19 cellular contexts compared by ENCODE assay signal in the genomic region with DNA sequence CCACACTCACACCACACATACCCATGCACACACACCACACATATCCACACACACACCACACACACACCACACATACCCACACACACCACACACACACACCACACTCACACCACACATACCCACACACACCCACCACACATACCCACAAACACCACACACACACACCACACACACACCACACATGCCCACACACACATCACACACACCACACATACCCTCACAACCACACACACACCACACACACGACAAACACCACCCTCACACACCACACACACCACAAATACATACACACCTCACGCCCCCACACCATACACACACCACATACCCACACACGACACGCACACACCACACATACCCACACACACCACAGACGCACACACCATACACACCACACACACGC.
DNase-seq lines count a peak whose midpoint lies in the region; ATAC-seq, FAIRE-seq and TF ChIP-seq lines count a peak whose summit lies in the region.
"Had no signal": no experiment of that assay in that cellular context is flagged by ENCODE, and none has a peak within 500 bp of the region (broad histone marks: within the 10 kb centered on the region; RNA-seq: fewer than 3 reads in every experiment).

No MANE protein-coding gene starts in this region.

- SMC1A ChIA-PET in GM12878 (lab: Charles Lee; ENCODE audit: uncharacterized antibody, unreplicated experiment): no interaction called here

- DNase-seq in H54 (ENCODE audit: insufficient read length, low spot score): no peak
- no peak for DNase-seq in GM12878 (ENCODE audit: low read depth, low spot score)
- no peak for DNase-seq in nephron progenitor cell
- DNase-seq in upper lobe of right lung: no peak
- no peak for DNase-seq in prostate gland (ENCODE audit: low spot score)
- DNase-seq in activated CD8-positive, alpha-beta T cell treated with anti-CD3 and anti-CD28 coated beads for 36 hours: no peak
- no peak for DNase-seq in lower leg skin (ENCODE audit: low spot score in 2 of 2)
- DNase-seq: GM23248, Kasumi-1, NCI-H1694 treated with DMSO at 0.1 percent for 48 hours, NCI-H446, NCI-H526, OCI-M1 had no signal

- FAIRE-seq in H54 (lab: Jason Lieb, UNC): peak; percentile 33
- peak; percentile 74 for FAIRE-seq in GM12878 (lab: Jason Lieb, UNC)
- FAIRE-seq: D721Med had no signal

- H3K27ac ChIP-seq in GM12878 (ENCODE audit: control insufficient read depth, insufficient read depth): no peak overlapping the region
- no peak overlapping the region for H3K27ac ChIP-seq in upper lobe of right lung
- H3K27ac ChIP-seq in prostate gland: no peak overlapping the region
- H3K27ac ChIP-seq: GM23248, SJSA1 had no signal

- no peak overlapping the region for H3K4me2 ChIP-seq in GM12878 (ENCODE audit: control insufficient read depth, insufficient read depth)

- no peak overlapping the region for H3K4me3 Mint-ChIP-seq in nephron progenitor cell
- H3K4me3 Mint-ChIP-seq in activated CD8-positive, alpha-beta T cell treated with anti-CD3 and anti-CD28 coated beads for 36 hours: no peak overlapping the region
- H3K4me3 Mint-ChIP-seq: B cell, CD14-positive monocyte had no signal

- H3K27ac Mint-ChIP-seq in nephron progenitor cell: peak overlapping the region; percentile 19
- H3K27ac Mint-ChIP-seq in activated CD8-positive, alpha-beta T cell treated with anti-CD3 and anti-CD28 coated beads for 36 hours: no peak overlapping the region
- H3K27ac Mint-ChIP-seq: B cell had no signal

- H3K4me1 Mint-ChIP-seq in nephron progenitor cell: peaks cover 36% of the 10 kb centered on the region
- no peaks in the 10 kb centered on the region for H3K4me1 Mint-ChIP-seq in activated CD8-positive, alpha-beta T cell treated with anti-CD3 and anti-CD28 coated beads for 36 hours (ENCODE audit: low read depth)
- H3K4me1 Mint-ChIP-seq: B cell, CD14-positive monocyte had no signal

- no peaks in the 10 kb centered on the region for H3K9me3 ChIP-seq in GM12878 (replicated peaks; ENCODE audit: control insufficient read depth, insufficient read depth, low read length)
- no peaks in the 10 kb centered on the region for H3K9me3 ChIP-seq in upper lobe of right lung
- no peaks in the 10 kb centered on the region for H3K9me3 ChIP-seq in prostate gland
- H3K9me3 ChIP-seq: SJSA1 had no signal

- H3K4me3 ChIP-seq in GM12878 (no peak overlapping the region), upper lobe of right lung (no peak overlapping the region), prostate gland (no peak overlapping the region), lower leg skin (ENCODE audit: low read depth, poor library complexity, severe bottlenecking) (no peak overlapping the region)
- H3K4me3 ChIP-seq: GM23248, SJSA1 had no signal

- H3K4me1 ChIP-seq in GM12878 (ENCODE audit: control insufficient read depth, insufficient read depth, low read length): no peaks in the 10 kb centered on the region
- H3K4me1 ChIP-seq in upper lobe of right lung: no peaks in the 10 kb centered on the region
- H3K4me1 ChIP-seq in prostate gland (replicated peaks): no peaks in the 10 kb centered on the region

- intact Hi-C loops in GM12878 (cut with micrococcal nuclease; ENCODE audit: unreplicated experiment): no loop called here
- intact Hi-C loops in upper lobe of right lung (cut with DNase I): no loop called here
- intact Hi-C loops in prostate gland (cut with DNase I): loop anchor here (10.0 kb wide), 1 partner anchor 270 kb away; no protein-coding TSS in a partner anchor
- intact Hi-C loops in activated CD8-positive, alpha-beta T cell treated with anti-CD3 and anti-CD28 coated beads for 36 hours (cut with micrococcal nuclease): no loop called here
- intact Hi-C loops in lower leg skin (cut with DNase I; ENCODE audit: low total_unique reads): no loop called here

- H3K9ac ChIP-seq in GM12878 (ENCODE audit: control insufficient read depth, insufficient read depth, low read length): no peak overlapping the region
- H3K9ac ChIP-seq: GM23248 had no signal

- no peak for TF ChIP-seq CTCF in GM12878 (IDR thresholded peaks at IDR 0.05 in 2 of 3, conservative IDR thresholded peaks at IDR 0.05 in 1 of 3; ENCODE audit: control insufficient read depth in 2 of 3, extremely low read depth in 1 of 3, insufficient read depth in 1 of 3, low read depth in 3 of 3, low read length in 3 of 3)
- no peak for TF ChIP-seq CTCF in nephron progenitor cell (IDR thresholded peaks at IDR 0.05)
- no peak for TF ChIP-seq CTCF in upper lobe of right lung (IDR thresholded peaks at IDR 0.05)
- TF ChIP-seq CTCF in prostate gland (IDR thresholded peaks at IDR 0.05): no peak
- TF ChIP-seq CTCF in activated CD8-positive, alpha-beta T cell treated with anti-CD3 and anti-CD28 coated beads for 36 hours (IDR thresholded peaks at IDR 0.05): no peak
- no peak for TF ChIP-seq CTCF in lower leg skin (IDR thresholded peaks at IDR 0.05)

- no TSS peak for BruUV-seq in GM12878 (replicated peaks; lab: Mats Ljungman, UMichigan)

- no peaks in the 10 kb centered on the region for H3K27me3 ChIP-seq in GM12878 (replicated peaks in 1 of 2; ENCODE audit: control insufficient read depth in 2 of 2, insufficient read depth in 2 of 2, low read length in 1 of 2)
- no peaks in the 10 kb centered on the region for H3K27me3 ChIP-seq in upper lobe of right lung
- H3K27me3 ChIP-seq in prostate gland (replicated peaks; ENCODE audit: insufficient read depth): no peaks in the 10 kb centered on the region
- H3K27me3 ChIP-seq: SJSA1 had no signal

- no peaks in the 10 kb centered on the region for H3K79me2 ChIP-seq in GM12878 (ENCODE audit: control insufficient read depth, insufficient read depth, low read length)

- ATAC-seq in GM12878 (no peak), upper lobe of right lung (peak; percentile 39), GM19452 (IDR thresholded peaks at IDR 0.05; ENCODE audit: unreplicated experiment) (no peak)
- no peak for ATAC-seq in activated CD8-positive, alpha-beta T cell treated with anti-CD3 and anti-CD28 coated beads for 36 hours
- ATAC-seq: HCT116 had no signal

- H3K27me3 Mint-ChIP-seq in nephron progenitor cell (ENCODE audit: low read depth, poor library complexity): peaks cover 7% of the 10 kb centered on the region
- H3K27me3 Mint-ChIP-seq in activated CD8-positive, alpha-beta T cell treated with anti-CD3 and anti-CD28 coated beads for 36 hours: peaks cover 2% of the 10 kb centered on the region
- H3K27me3 Mint-ChIP-seq: B cell had no signal

- TF ChIP-seq POLR2A in H54 (IDR thresholded peaks at IDR 0.05; ENCODE audit: low read depth, low read length): no peak
- no peak for TF ChIP-seq POLR2A in GM12878 (IDR thresholded peaks at IDR 0.05; ENCODE audit: low read depth, low read length)
- TF ChIP-seq POLR2A in prostate gland (IDR thresholded peaks at IDR 0.05): no peak
- no peak for TF ChIP-seq POLR2A in lower leg skin (IDR thresholded peaks at IDR 0.05)

- TF ChIP-seq RAD21 in GM12878 (IDR thresholded peaks at IDR 0.05; ENCODE audit: insufficient read depth, low read depth, low read length): no peak

- H4K20me1 ChIP-seq in GM12878 (ENCODE audit: control insufficient read depth, insufficient read depth): no peaks in the 10 kb centered on the region

- in situ Hi-C loops in GM12878 (cut with MboI): no loop called here

- CTCF ChIA-PET in GM12878 (lab: Yijun Ruan, JAX): no interaction called here
- CTCF ChIA-PET in activated CD8-positive, alpha-beta T cell treated with anti-CD3 and anti-CD28 coated beads for 36 hours (lab: Charles Lee): no interaction called here

- no peak overlapping the region for H2AFZ ChIP-seq in GM12878 (ENCODE audit: control insufficient read depth, low read depth, low read length)
- H2AFZ ChIP-seq: GM23248 had no signal

- POLR2A ChIA-PET in GM12878 (lab: Charles Lee): no interaction called here
- POLR2A ChIA-PET in activated CD8-positive, alpha-beta T cell treated with anti-CD3 and anti-CD28 coated beads for 36 hours (lab: Charles Lee): no interaction called here

- RAD21 ChIA-PET in GM12878 (lab: Charles Lee; ENCODE audit: unreplicated experiment): no interaction called here

- no peaks in the 10 kb centered on the region for H3K9me3 Mint-ChIP-seq in nephron progenitor cell
- H3K9me3 Mint-ChIP-seq in activated CD8-positive, alpha-beta T cell treated with anti-CD3 and anti-CD28 coated beads for 36 hours: no peaks in the 10 kb centered on the region

- H3K36me3 Mint-ChIP-seq in nephron progenitor cell (ENCODE audit: low read depth): peaks cover 5% of the 10 kb centered on the region
- H3K36me3 Mint-ChIP-seq in activated CD8-positive, alpha-beta T cell treated with anti-CD3 and anti-CD28 coated beads for 36 hours (ENCODE audit: low read depth): no peaks in the 10 kb centered on the region
- H3K36me3 Mint-ChIP-seq: CD14-positive monocyte had no signal

- 32% methylated on average over 6 of the region's 6 CpGs for WGBS in GM12878 (ENCODE audit: insufficient coverage, insufficient replicate concordance, low lambda C conversion rate, missing lambda C conversion rate)
- 97% methylated on average over 6 of the region's 6 CpGs for WGBS in prostate gland
- WGBS in lower leg skin, 2 donors: 94 to 95% methylated on average over 6 of the region's 6 CpGs

- H3K36me3 ChIP-seq in GM12878 (ENCODE audit: control insufficient read depth in 2 of 2, insufficient read depth in 2 of 2, low read length in 1 of 2): no peaks in the 10 kb centered on the region
- no peaks in the 10 kb centered on the region for H3K36me3 ChIP-seq in upper lobe of right lung
- H3K36me3 ChIP-seq in prostate gland: no peaks in the 10 kb centered on the region
- H3K36me3 ChIP-seq: SJSA1 had no signal

- no peak for TF ChIP-seq EP300 in GM12878 (IDR thresholded peaks at IDR 0.05; ENCODE audit: borderline replicate concordance in 1 of 2, control insufficient read depth in 1 of 2, low read depth in 2 of 2, low read length in 2 of 2)

TF ChIP-seq in GM12878, 131 proteins besides CTCF, POLR2A, EP300 and RAD21:
- peak; percentile 45 for TF ChIP-seq NR2C2 (IDR thresholded peaks at IDR 0.05; ENCODE audit: borderline replicate concordance, control insufficient read depth, insufficient read length, low read depth)
- no peak for TF ChIP-seq BRCA1 (IDR thresholded peaks at IDR 0.05; ENCODE audit: low read depth, low read length)
